Comparison of ENCODE assay signal across 8 cellular contexts in genomic region chr9:106862115-106862945, GRCh38. TPM values are rescaled to one million over a fixed set of nuclear protein-coding genes. Genes with fewer than 3 reads are reported as not detected.
DNase-seq lines count a peak whose midpoint lies in the region.

No MANE protein-coding gene starts in this region.

- no peak overlapping the region for H3K27ac Mint-ChIP-seq in activated CD4-positive, alpha-beta T cell treated with anti-CD3 and anti-CD28 coated beads, Interleukin-2, amount 10 ng/mL, durations not matched to agents 24 days and 14 days

- DNase-seq in activated CD4-positive, alpha-beta T cell treated with anti-CD3 and anti-CD28 coated beads, Interleukin-2, amount 10 ng/mL, durations not matched to agents 24 days and 14 days, result no peak
- no peak for DNase-seq in activated CD4-positive, alpha-beta T cell treated with anti-CD3 and anti-CD28 coated beads for 1 hour
- peak; percentile 35 for DNase-seq in NCI-H226
- DNase-seq in caudate nucleus (lab: John Stamatoyannopoulos, UW), result peak in 27 of 61 donors; percentile 11 to 81 (median 62)
- peak in 21 of 49 donors; percentile 18 to 74 (median 48) for DNase-seq in substantia nigra (lab: John Stamatoyannopoulos, UW)
- DNase-seq in DMS153 (lab: John Stamatoyannopoulos, UW), result no peak
- DNase-seq in NCI-H2196 treated with DMSO at 0.1 percent for 48 hours (lab: John Stamatoyannopoulos, UW; ENCODE audit: unreplicated experiment), result no peak

- H3K27me3 ChIP-seq in layer of hippocampus (ENCODE audit: control insufficient read depth, insufficient read depth, low read length), result no peaks in the 10 kb centered on the region

- intact Hi-C loops in activated CD4-positive, alpha-beta T cell treated with anti-CD3 and anti-CD28 coated beads, Interleukin-2, amount 10 ng/mL, durations not matched to agents 24 days and 14 days (cut with micrococcal nuclease), result no loop called here

- peaks cover 24% of the 10 kb centered on the region for H3K4me1 Mint-ChIP-seq in activated CD4-positive, alpha-beta T cell treated with anti-CD3 and anti-CD28 coated beads, Interleukin-2, amount 10 ng/mL, durations not matched to agents 24 days and 14 days

- H3K27ac ChIP-seq in caudate nucleus (ENCODE audit: low read depth, low read length), result peak overlapping the region; percentile 91
- H3K27ac ChIP-seq in layer of hippocampus (ENCODE audit: low read depth, low read length), result peak overlapping the region; percentile 87
- H3K27ac ChIP-seq in substantia nigra (ENCODE audit: low read depth, low read length, poor library complexity, severe bottlenecking), result peak overlapping the region; percentile 83

- peaks cover 73% of the 10 kb centered on the region for H3K27me3 Mint-ChIP-seq in activated CD4-positive, alpha-beta T cell treated with anti-CD3 and anti-CD28 coated beads, Interleukin-2, amount 10 ng/mL, durations not matched to agents 24 days and 14 days

- peak overlapping the region; percentile 84 for H3K4me3 Mint-ChIP-seq in activated CD4-positive, alpha-beta T cell treated with anti-CD3 and anti-CD28 coated beads, Interleukin-2, amount 10 ng/mL, durations not matched to agents 24 days and 14 days

- H3K36me3 Mint-ChIP-seq in activated CD4-positive, alpha-beta T cell treated with anti-CD3 and anti-CD28 coated beads, Interleukin-2, amount 10 ng/mL, durations not matched to agents 24 days and 14 days (ENCODE audit: low read depth), result peaks cover 6% of the 10 kb centered on the region

- H3K9me3 Mint-ChIP-seq in activated CD4-positive, alpha-beta T cell treated with anti-CD3 and anti-CD28 coated beads, Interleukin-2, amount 10 ng/mL, durations not matched to agents 24 days and 14 days, result peaks cover 14% of the 10 kb centered on the region

RNA-seq across cellular contexts. Expression of gene ZNF462, which starts 0.6 kb away (rescaled TPM):
- 0.37 and 0.50 TPM in 2 replicates for total RNA-seq in activated CD4-positive, alpha-beta T cell treated with anti-CD3 and anti-CD28 coated beads, Interleukin-2, amount 10 ng/mL, durations not matched to agents 24 days and 14 days
